In genomic region chr3:184543848-184544512, GRCh38 we compare ENCODE assay signal across 8 cellular contexts.
A peak's percentile ranks its signal among the peaks of the same experiment; 100 is the strongest.
DNase-seq lines count a peak whose midpoint lies in the region; ATAC-seq lines count a peak whose summit lies in the region.

No MANE protein-coding gene starts in this region.

- ATAC-seq in HG03066 (IDR thresholded peaks at IDR 0.05; ENCODE audit: low read depth, unreplicated experiment) = peak; percentile 71
- ATAC-seq in activated CD4-positive, CD25-positive, alpha-beta regulatory T cell treated with anti-CD3 and anti-CD28 coated beads, Interleukin-2, amount 50 U/mL, for 24 hours = peak; percentile 63 to 67
- ATAC-seq in HG02870 (IDR thresholded peaks at IDR 0.05; ENCODE audit: unreplicated experiment) = no peak

- DNase-seq in DMS79 (lab: John Stamatoyannopoulos, UW) (peak; percentile 72), NCI-H446 (lab: John Stamatoyannopoulos, UW) (peak; percentile 75 to 84), left kidney (ENCODE audit: low read depth, low spot score) (peak; percentile 92)
- peak; percentile 71 for DNase-seq in central memory CD4-positive, alpha-beta T cell
- DNase-seq in stimulated activated CD4-positive, alpha-beta T cell treated with anti-CD3 and anti-CD28 coated beads, Interleukin-4, amount 100 ng/mL, for 4 hours = peak; percentile 58 to 65
